Comparison of ENCODE assay signal across 1 cellular context in genomic region chr20:10370091-10370887, GRCh38.
TF ChIP-seq lines count a peak whose summit lies in the region.

No MANE protein-coding gene starts in this region.

TF ChIP-seq in HepG2, 621 proteins besides CTCF, POLR2A, EP300 and RAD21 (continued from another document and continues in another):
- peak; percentile 37; the same call in 1 of the 2 replicates for TF ChIP-seq PRDM15 (CRISPR knock-in tag; IDR thresholded peaks at IDR 0.05)
- peak; percentile 68; the same call in 1 of the 2 replicates for TF ChIP-seq ATF1 (CRISPR knock-in tag; IDR thresholded peaks at IDR 0.05)
- no peak for TF ChIP-seq PLSCR1 (CRISPR knock-in tag; IDR thresholded peaks at IDR 0.05; ENCODE audit: borderline replicate concordance)
- TF ChIP-seq MIXL1 (CRISPR knock-in tag; IDR thresholded peaks at IDR 0.05): peak; percentile 94; the same call in 1 of the 2 replicates
- TF ChIP-seq RFX3 (CRISPR knock-in tag; IDR thresholded peaks at IDR 0.05): no peak; the same call in 1 of the 2 replicates
- TF ChIP-seq ATF3 (CRISPR knock-in tag; IDR thresholded peaks at IDR 0.05): 0 out of 2 replicates have a peak, but pooled peaks have one; percentile 17
- TF ChIP-seq KDM5A (IDR thresholded peaks at IDR 0.05; ENCODE audit: borderline replicate concordance, low read length): peak; percentile 37; the same call in 1 of the 2 replicates
- peak; percentile 61; the same call in 1 of the 2 replicates for TF ChIP-seq MEIS2 (CRISPR knock-in tag; IDR thresholded peaks at IDR 0.05)
- TF ChIP-seq ZMYM4 (CRISPR knock-in tag; IDR thresholded peaks at IDR 0.05): peak; percentile 87
- TF ChIP-seq SALL2 (CRISPR knock-in tag; IDR thresholded peaks at IDR 0.05): 0 out of 2 replicates have a peak, but pooled peaks have one; percentile 39
- TF ChIP-seq RARA (CRISPR knock-in tag; IDR thresholded peaks at IDR 0.05): peak; percentile 88
- peak; percentile 90; the same call in 1 of the 2 replicates for TF ChIP-seq MBD4 (IDR thresholded peaks at IDR 0.05; ENCODE audit: borderline replicate concordance, low read length)
- peak; percentile 85; the same call in 1 of the 2 replicates for TF ChIP-seq MIER2 (CRISPR knock-in tag; IDR thresholded peaks at IDR 0.05)
- TF ChIP-seq NCOA1 (CRISPR knock-in tag; IDR thresholded peaks at IDR 0.05): peak; percentile 78; the same call in 1 of the 2 replicates
- TF ChIP-seq TEAD3 (CRISPR knock-in tag; optimal IDR thresholded peaks at IDR 0.05; ENCODE audit: borderline replicate concordance): peak; percentile 98
- TF ChIP-seq BCL6 (CRISPR knock-in tag; IDR thresholded peaks at IDR 0.05): peak; percentile 98
- TF ChIP-seq ZNF747 (CRISPR knock-in tag; IDR thresholded peaks at IDR 0.05; ENCODE audit: borderline replicate concordance): no peak
- no peak for TF ChIP-seq BATF2 (CRISPR knock-in tag; IDR thresholded peaks at IDR 0.05)
- TF ChIP-seq LBX2 (CRISPR knock-in tag; IDR thresholded peaks at IDR 0.05; ENCODE audit: borderline replicate concordance): no peak
- peak; percentile 95 for TF ChIP-seq FOXP4 (CRISPR knock-in tag; IDR thresholded peaks at IDR 0.05)
- TF ChIP-seq ZC3H4 (CRISPR knock-in tag; IDR thresholded peaks at IDR 0.05; ENCODE audit: borderline replicate concordance): no peak
- TF ChIP-seq NRL (CRISPR knock-in tag; IDR thresholded peaks at IDR 0.05; ENCODE audit: borderline replicate concordance): no peak
- no peak for TF ChIP-seq IRF9 (CRISPR knock-in tag; IDR thresholded peaks at IDR 0.05; ENCODE audit: borderline replicate concordance)
- peak; percentile 93; the same call in 1 of the 2 replicates for TF ChIP-seq NR2F2 (IDR thresholded peaks at IDR 0.05; ENCODE audit: borderline replicate concordance, low read depth)
- TF ChIP-seq DR1 (CRISPR knock-in tag; IDR thresholded peaks at IDR 0.05): no peak; the same call in 1 of the 2 replicates
- no peak; the same call in 1 of the 2 replicates for TF ChIP-seq ZMYM3 (CRISPR knock-in tag; IDR thresholded peaks at IDR 0.05)
- no peak for TF ChIP-seq PHF8 (CRISPR knock-in tag; IDR thresholded peaks at IDR 0.05)
- no peak for TF ChIP-seq SPEN (CRISPR knock-in tag; IDR thresholded peaks at IDR 0.05; ENCODE audit: low read depth)
- TF ChIP-seq CBX5 (CRISPR knock-in tag; IDR thresholded peaks at IDR 0.05; ENCODE audit: borderline replicate concordance): no peak
- TF ChIP-seq MIER3 (CRISPR knock-in tag; IDR thresholded peaks at IDR 0.05; ENCODE audit: borderline replicate concordance): peak; percentile 67; the same call in 1 of the 2 replicates
- no peak for TF ChIP-seq ZXDC (CRISPR knock-in tag; IDR thresholded peaks at IDR 0.05)
- peak; percentile 97; the same call in 1 of the 2 replicates for TF ChIP-seq CHD4 (IDR thresholded peaks at IDR 0.05; ENCODE audit: borderline replicate concordance, low read length)
- peak; percentile 32; the same call in 1 of the 2 replicates for TF ChIP-seq ZNF607 (CRISPR knock-in tag; IDR thresholded peaks at IDR 0.05; ENCODE audit: borderline replicate concordance)
- no peak for TF ChIP-seq EED (CRISPR knock-in tag; IDR thresholded peaks at IDR 0.05)
- TF ChIP-seq JDP2 (CRISPR knock-in tag; IDR thresholded peaks at IDR 0.05; ENCODE audit: borderline replicate concordance): no peak; the same call in 1 of the 2 replicates
- TF ChIP-seq KIAA2018 (CRISPR knock-in tag; IDR thresholded peaks at IDR 0.05; ENCODE audit: borderline replicate concordance): no peak
- no peak for TF ChIP-seq ATF5 (CRISPR knock-in tag; IDR thresholded peaks at IDR 0.05; ENCODE audit: low read depth)
- no peak for TF ChIP-seq ATRX (CRISPR knock-in tag; IDR thresholded peaks at IDR 0.05; ENCODE audit: borderline replicate concordance)
- no peak for TF ChIP-seq ZNF883 (CRISPR knock-in tag; IDR thresholded peaks at IDR 0.05; ENCODE audit: not compliant biosample characterization)
